ENCODE assay signal across 8 cellular contexts in the genomic region with DNA sequence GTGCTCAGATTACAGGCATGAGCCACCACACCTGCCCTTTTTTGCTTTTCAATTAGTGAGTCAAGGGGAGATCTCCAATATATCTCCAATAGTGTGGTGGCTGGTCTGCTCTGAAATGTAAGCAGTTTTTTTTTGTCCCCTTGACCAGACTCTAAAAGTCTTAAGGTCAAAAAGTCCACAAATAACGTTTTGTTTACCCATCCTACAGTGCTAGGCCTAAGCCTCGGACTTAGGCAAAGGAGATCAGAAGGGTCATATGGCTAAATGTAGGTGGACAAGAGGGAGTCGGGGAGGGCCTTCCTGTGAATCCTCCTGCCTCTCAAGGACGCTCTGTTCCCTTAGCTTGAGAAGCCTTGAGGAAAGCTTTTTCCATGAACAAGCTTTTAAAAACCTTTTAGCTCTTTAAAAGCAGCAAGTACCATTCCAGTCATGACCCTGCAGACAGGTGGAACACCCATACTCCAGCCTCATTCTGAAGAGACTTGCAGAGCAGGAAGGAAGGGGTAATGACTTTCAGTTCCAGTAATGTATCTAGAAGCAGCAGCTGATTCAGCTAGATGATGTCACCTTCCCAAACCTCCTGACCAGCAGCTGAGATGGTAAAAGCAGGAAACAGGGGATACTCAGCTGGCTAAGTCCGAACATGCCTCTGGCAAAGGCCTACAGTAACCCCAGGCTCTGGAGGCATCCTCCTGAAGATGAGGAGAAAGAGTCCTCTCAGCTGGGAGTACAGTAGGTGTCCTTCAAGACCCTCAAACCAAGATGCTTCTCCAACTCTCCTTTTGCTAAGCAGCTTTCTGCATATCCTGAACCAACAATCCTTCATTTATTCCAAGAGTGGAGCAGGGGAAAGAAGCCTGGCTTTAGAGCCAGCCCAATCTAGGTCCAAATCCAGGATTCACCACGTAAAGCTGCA. TPM values are rescaled to one million over a fixed set of nuclear protein-coding genes. Genes with fewer than 3 reads are reported as not detected.
DNase-seq lines count a peak whose midpoint lies in the region; ATAC-seq and TF ChIP-seq lines count a peak whose summit lies in the region.

No MANE protein-coding gene starts in this region.

- H3K4me1 Mint-ChIP-seq in activated naive CD8-positive, alpha-beta T cell treated with anti-CD3 and anti-CD28 coated beads for 36 hours = peaks cover 61% of the 10 kb centered on the region

- H3K4me3 Mint-ChIP-seq in activated naive CD8-positive, alpha-beta T cell treated with anti-CD3 and anti-CD28 coated beads for 36 hours = no peak overlapping the region

- TF ChIP-seq POLR2A in NB4 (IDR thresholded peaks at IDR 0.05; ENCODE audit: extremely low read depth, insufficient read length) = no peak

- no peaks in the 10 kb centered on the region for H3K27me3 Mint-ChIP-seq in activated naive CD8-positive, alpha-beta T cell treated with anti-CD3 and anti-CD28 coated beads for 36 hours

- ATAC-seq in HG02623 (IDR thresholded peaks at IDR 0.05; ENCODE audit: unreplicated experiment) = peak; percentile 94
- peak; percentile 77 for ATAC-seq in Right ventricle myocardium superior (ENCODE audit: poor library complexity)

- H3K27ac Mint-ChIP-seq in activated naive CD8-positive, alpha-beta T cell treated with anti-CD3 and anti-CD28 coated beads for 36 hours = peak overlapping the region; percentile 82

- TF ChIP-seq CTCF in GM10266 (IDR thresholded peaks at IDR 0.05; ENCODE audit: control insufficient read depth, insufficient read depth, low read depth, missing control alignments) = no peak
- TF ChIP-seq CTCF in NB4 (IDR thresholded peaks at IDR 0.05; ENCODE audit: low read depth, low read length) = no peak

- peak; percentile 99 for DNase-seq in A172 (ENCODE audit: low spot score)
- peak; percentile 73 for DNase-seq in GM10266 (ENCODE audit: extremely low spot score)
- peak; percentile 29 for DNase-seq in NB4 (ENCODE audit: low read depth)
- no peak for DNase-seq in activated naive CD8-positive, alpha-beta T cell treated with anti-CD3 and anti-CD28 coated beads for 36 hours
- no peak for DNase-seq in Right ventricle myocardium superior
- peak; percentile 95 for DNase-seq in pulmonary artery endothelial cell (ENCODE audit: low read depth, low spot score)
- DNase-seq in NCI-H1092 (lab: John Stamatoyannopoulos, UW) = no peak

- H3K9me3 Mint-ChIP-seq in activated naive CD8-positive, alpha-beta T cell treated with anti-CD3 and anti-CD28 coated beads for 36 hours = peaks cover 2% of the 10 kb centered on the region

- intact Hi-C loops in Right ventricle myocardium superior (cut with DNase I) = no loop called here

- peaks cover 68% of the 10 kb centered on the region for H3K36me3 Mint-ChIP-seq in activated naive CD8-positive, alpha-beta T cell treated with anti-CD3 and anti-CD28 coated beads for 36 hours

- no peak overlapping the region for H3K4me3 ChIP-seq in NB4 (ENCODE audit: low read depth, low read length)

RNA-seq across cellular contexts. Expression of a gene that starts 23.6 kb away (rescaled TPM):
- 202 and 212 TPM in 2 replicates for total RNA-seq in A172 (2014; rRNA removed; shearing (Covaris generic))
- total RNA-seq in activated naive CD8-positive, alpha-beta T cell treated with anti-CD3 and anti-CD28 coated beads for 36 hours = 100 to 1,000 TPM; 196 to 206 TPM
- total RNA-seq in Right ventricle myocardium superior = 48.7 TPM
- total RNA-seq in pulmonary artery endothelial cell = 81.2 and 97.4 TPM in 2 replicates

RNA-seq across cellular contexts. Expression of a gene that starts 40.0 kb away (rescaled TPM):
- 224 and 245 TPM in 2 replicates for total RNA-seq in A172 (2014; rRNA removed; shearing (Covaris generic))
- 100 to 1,000 TPM; 111 TPM for total RNA-seq in activated naive CD8-positive, alpha-beta T cell treated with anti-CD3 and anti-CD28 coated beads for 36 hours
- total RNA-seq in Right ventricle myocardium superior (0.97 TPM), pulmonary artery endothelial cell (39.3 and 82.0 TPM in 2 replicates)

Comparison
In these comparisons a context has a peak if more than half of its experiments do, and no peak if none do; other contexts are left out.
1. DNase-seq: peak in A172 (single experiment), GM10266 (single experiment), NB4 (single experiment) and pulmonary artery endothelial cell (single experiment); none in activated naive CD8-positive, alpha-beta T cell treated with anti-CD3 and anti-CD28 coated beads for 36 hours (single experiment), Right ventricle myocardium superior (single experiment) and NCI-H1092 (single experiment).
2. RNA of a gene that starts 40.0 kb away (total RNA-seq): 224 to 245 TPM in A172, 111 TPM in activated naive CD8-positive, alpha-beta T cell treated with anti-CD3 and anti-CD28 coated beads for 36 hours and 39.3 to 82.0 TPM in pulmonary artery endothelial cell; 0.97 TPM in Right ventricle myocardium superior (single experiment); every median in the first group is over 10 times any median in the second.